Comparison of ENCODE assay signal across 19 cellular contexts in genomic region chr22:38710866-38711265, GRCh38.
"Had no signal": no experiment of that assay in that cellular context is flagged by ENCODE, and none has a peak within 500 bp of the region (broad histone marks: within the 10 kb centered on the region; RNA-seq: fewer than 3 reads in every experiment).

No MANE protein-coding gene starts in this region.

- H3K27ac Mint-ChIP-seq: activated T-helper 2 cell treated with anti-CD3 and anti-CD28 coated beads, Interferon-gamma antibody, Interleukin-2, Interleukin-4, amounts not matched to agents 10 μg/mL and 5 μg/mL and 100 μg/mL, durations not matched to agents 14 hours and 24 hours and 36 hours; nephron had no signal

- H3K27me3 Mint-ChIP-seq: T-cell had no signal

- H3K36me3 ChIP-seq: breast epithelium had no signal

- H3K27me3 ChIP-seq: adrenal gland, breast epithelium, foreskin keratinocyte, hepatocyte, tibial nerve, vagina had no signal

- DNase-seq: activated CD4-positive, alpha-beta T cell treated with anti-CD3 and anti-CD28 coated beads, Interleukin-2, amount 50 U/mL, for 4 hours; activated CD4-positive, CD25-positive, alpha-beta regulatory T cell treated with anti-CD3 and anti-CD28 coated beads, Interleukin-2, amount 50 U/mL, for 72 hours; activated naive CD4-positive, alpha-beta T cell treated with Interleukin-2 at 50 U/mL for 16 hours; adrenal gland; effector CD4-positive, alpha-beta T cell; foreskin keratinocyte; lower lobe of right lung; stimulated activated CD4-positive, alpha-beta T cell treated with anti-CD3 and anti-CD28 coated beads, Interleukin-4, amount 100 ng/mL, for 4 hours; stimulated activated naive CD4-positive, alpha-beta T cell; T-cell had no signal

- H3K27ac ChIP-seq: adrenal gland, breast epithelium, foreskin keratinocyte, hepatocyte, lower lobe of right lung, tibial nerve, vagina had no signal

- H3K4me3 Mint-ChIP-seq: nephron, T-cell had no signal

- ATAC-seq: foreskin keratinocyte, left colon, lower lobe of right lung, sciatic nerve, SK-N-SH treated with all-trans-retinoic acid at 6 μM for 48 hours, T-cell had no signal

- H3K4me3 ChIP-seq: adrenal gland, breast epithelium, hepatocyte, lower lobe of right lung, tibial nerve, vagina had no signal

- H3K9me3 Mint-ChIP-seq: activated T-helper 2 cell treated with anti-CD3 and anti-CD28 coated beads, Interferon-gamma antibody, Interleukin-2, Interleukin-4, amounts not matched to agents 10 μg/mL and 5 μg/mL and 100 μg/mL, durations not matched to agents 14 hours and 24 hours and 36 hours; nephron; T-cell had no signal

- H3K9me3 ChIP-seq: adrenal gland, breast epithelium, lower lobe of right lung, tibial nerve, vagina had no signal
